In genomic region chr22:38317237-38317994, GRCh38 we compare ENCODE assay signal across 8 cellular contexts. TPM values are rescaled to one million over a fixed set of nuclear protein-coding genes. Genes with fewer than 3 reads are reported as not detected.
DNase-seq lines count a peak whose midpoint lies in the region; ATAC-seq, FAIRE-seq and TF ChIP-seq lines count a peak whose summit lies in the region.

CSNK1E (minus strand) TSS chr22:38317433; CDS start chr22:38314157, 3,276 bp downstream.

- H3K4me3 ChIP-seq in MG63 (peak within 1 kb of the TSS; percentile 91), cardiac fibroblast (replicated peaks in 1 of 2; ENCODE audit: low read depth in 2 of 2, low read length in 2 of 2) (peak within 1 kb of the TSS; percentile 66 to 82), small intestine (ENCODE audit: low read depth in 1 of 2, low read length in 2 of 2) (peak within 1 kb of the TSS; percentile 61 to 74)

- no peaks in the 10 kb centered on the region for H3K9me3 ChIP-seq in MG63
- no peaks in the 10 kb centered on the region for H3K9me3 ChIP-seq in small intestine (ENCODE audit: control insufficient read depth, low read depth)

- H3K36me3 ChIP-seq in MG63, result peaks cover 20% of the 10 kb centered on the region
- H3K36me3 ChIP-seq in small intestine (ENCODE audit: control insufficient read depth in 2 of 2, insufficient read depth in 2 of 2, low read length in 2 of 2), result no peaks in the 10 kb centered on the region

- no peaks in the 10 kb centered on the region for H3K36me3 Mint-ChIP-seq in immature natural killer cell

- H3K27ac Mint-ChIP-seq in immature natural killer cell, result peak within 1 kb of the TSS; percentile 93 to 96 (median 95)

- peak within 1 kb of the TSS; percentile 93 to 97 for H3K27ac ChIP-seq in small intestine (ENCODE audit: low read depth in 1 of 2, low read length in 1 of 2)

- H3K9me3 Mint-ChIP-seq in immature natural killer cell, result no peaks in the 10 kb centered on the region

- peak within 1 kb of the TSS; percentile 88 to 92 (median 89) for H3K4me3 Mint-ChIP-seq in immature natural killer cell

- DNase-seq in SIG-M5 treated with dmso at 0.1 percent for 504 hours (lab: John Stamatoyannopoulos, UW; ENCODE audit: unreplicated experiment), result peak; percentile 22
- no peak for DNase-seq in SIG-M5 (lab: John Stamatoyannopoulos, UW)
- DNase-seq in MG63, result peak; percentile 76
- DNase-seq in activated CD4-positive, CD25-positive, alpha-beta regulatory T cell (lab: John Stamatoyannopoulos, UW), result peak; percentile 29 to 58 (median 46)
- peak; percentile 60 to 74 for DNase-seq in cardiac fibroblast (ENCODE audit: low read depth in 2 of 2)
- DNase-seq in immature natural killer cell, result peak; percentile 68 to 69 (median 69)
- peak; percentile 68 for DNase-seq in small intestine

- H3K4me1 Mint-ChIP-seq in immature natural killer cell, result peaks cover 48 to 51% of the 10 kb centered on the region in 2 donors

- no peak for ATAC-seq in HG02938 (IDR thresholded peaks at IDR 0.05; ENCODE audit: unreplicated experiment)

- H3K27me3 ChIP-seq in MG63 (no peaks in the 10 kb centered on the region), small intestine (ENCODE audit: control insufficient read depth in 2 of 2, insufficient read depth in 2 of 2, low read length in 2 of 2) (no peaks in the 10 kb centered on the region)

- H3K4me1 ChIP-seq in small intestine (ENCODE audit: control insufficient read depth in 2 of 2, insufficient read depth in 1 of 2, low read depth in 1 of 2, low read length in 1 of 2), result peaks cover 0 to 2% of the 10 kb centered on the region in 2 donors

- WGBS in small intestine, 3 donors, result 1 to 2% (median 2%) methylated on average over 32 to 80 of the region's 80 CpGs

- no peak for FAIRE-seq in small intestine (lab: Jason Lieb, UNC)

- TF ChIP-seq CTCF in cardiac fibroblast (IDR thresholded peaks at IDR 0.05; ENCODE audit: low read depth, low read length), result no peak

- peaks cover 2 to 8% (median 4%) of the 10 kb centered on the region in 3 donors for H3K27me3 Mint-ChIP-seq in immature natural killer cell (ENCODE audit: low read depth in 3 of 3)

RNA-seq across cellular contexts. Expression of gene CSNK1E, which starts in this region (rescaled TPM):
- 54.5 and 75.0 TPM in 2 replicates for total RNA-seq in MG63 (2014; rRNA removed; shearing (Covaris generic); ENCODE audit: low replicate concordance)
- polyA plus RNA-seq in immature natural killer cell (10 to 100 TPM in 1 of 3 donors, 1 to 10 TPM in 2; 7.5 to 12.1 (median 8.6) TPM), small intestine (10 to 100 TPM; 19.0 to 71.8 (median 21.6) TPM)
